1 cellular context compared by ENCODE assay signal in the genomic region with DNA sequence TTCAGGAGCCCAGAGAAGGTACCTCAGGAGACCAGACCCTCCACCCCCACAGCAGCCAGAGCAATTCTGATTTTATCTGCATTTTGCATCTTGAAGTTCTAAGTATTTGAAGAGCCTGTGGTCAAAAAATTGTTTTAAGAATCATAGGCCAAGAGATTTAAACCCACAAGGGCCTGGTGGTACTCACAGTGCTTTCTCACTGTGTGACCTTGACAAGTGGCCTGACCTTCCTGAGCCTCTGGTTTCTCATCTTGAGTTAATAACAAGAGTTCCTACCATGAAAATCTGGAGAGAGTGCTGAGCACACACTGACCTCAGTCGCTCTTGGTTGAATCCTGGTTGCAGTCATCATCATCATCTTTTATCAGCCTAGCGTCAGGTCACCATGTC.
TF ChIP-seq lines count a peak whose summit lies in the region.

No MANE protein-coding gene starts in this region.

TF ChIP-seq in K562, 482 proteins besides CTCF, POLR2A, EP300 and RAD21 (continued from another document):
- TF ChIP-seq, protein P1, sequence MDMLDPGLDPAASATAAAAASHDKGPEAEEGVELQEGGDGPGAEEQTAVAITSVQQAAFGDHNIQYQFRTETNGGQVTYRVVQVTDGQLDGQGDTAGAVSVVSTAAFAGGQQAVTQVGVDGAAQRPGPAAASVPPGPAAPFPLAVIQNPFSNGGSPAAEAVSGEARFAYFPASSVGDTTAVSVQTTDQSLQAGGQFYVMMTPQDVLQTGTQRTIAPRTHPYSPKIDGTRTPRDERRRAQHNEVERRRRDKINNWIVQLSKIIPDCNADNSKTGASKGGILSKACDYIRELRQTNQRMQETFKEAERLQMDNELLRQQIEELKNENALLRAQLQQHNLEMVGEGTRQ (CRISPR knock-in tag; IDR thresholded peaks at IDR 0.05), result no peak
- TF ChIP-seq NR4A1 (CRISPR knock-in tag; IDR thresholded peaks at IDR 0.05), result no peak
- no peak for TF ChIP-seq NR4A1 (tag; IDR thresholded peaks at IDR 0.05)
- no peak for TF ChIP-seq ZKSCAN8 (CRISPR knock-in tag; IDR thresholded peaks at IDR 0.05)
- TF ChIP-seq ZNF165 (CRISPR knock-in tag; IDR thresholded peaks at IDR 0.05; ENCODE audit: borderline replicate concordance), result no peak
- TF ChIP-seq CBFA2T3 (IDR thresholded peaks at IDR 0.05), result peak; percentile 59
- TF ChIP-seq E2F3 (CRISPR knock-in tag; IDR thresholded peaks at IDR 0.05), result no peak
- no peak for TF ChIP-seq NFE2L1 (tag; IDR thresholded peaks at IDR 0.05; ENCODE audit: borderline replicate concordance, low read depth)
- TF ChIP-seq, protein P2, sequence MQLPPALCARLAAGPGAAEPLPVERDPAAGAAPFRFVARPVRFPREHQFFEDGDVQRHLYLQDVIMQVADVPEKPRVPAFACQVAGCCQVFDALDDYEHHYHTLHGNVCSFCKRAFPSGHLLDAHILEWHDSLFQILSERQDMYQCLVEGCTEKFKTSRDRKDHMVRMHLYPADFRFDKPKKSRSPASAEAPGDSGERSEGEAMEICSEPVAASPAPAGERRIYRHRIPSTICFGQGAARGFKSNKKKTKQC (CRISPR knock-in tag; IDR thresholded peaks at IDR 0.05), result no peak
- TF ChIP-seq, protein P3, sequence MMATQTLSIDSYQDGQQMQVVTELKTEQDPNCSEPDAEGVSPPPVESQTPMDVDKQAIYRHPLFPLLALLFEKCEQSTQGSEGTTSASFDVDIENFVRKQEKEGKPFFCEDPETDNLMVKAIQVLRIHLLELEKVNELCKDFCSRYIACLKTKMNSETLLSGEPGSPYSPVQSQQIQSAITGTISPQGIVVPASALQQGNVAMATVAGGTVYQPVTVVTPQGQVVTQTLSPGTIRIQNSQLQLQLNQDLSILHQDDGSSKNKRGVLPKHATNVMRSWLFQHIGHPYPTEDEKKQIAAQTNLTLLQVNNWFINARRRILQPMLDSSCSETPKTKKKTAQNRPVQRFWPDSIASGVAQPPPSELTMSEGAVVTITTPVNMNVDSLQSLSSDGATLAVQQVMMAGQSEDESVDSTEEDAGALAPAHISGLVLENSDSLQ (IDR thresholded peaks at IDR 0.05), result no peak
- TF ChIP-seq ESRRA (IDR thresholded peaks at IDR 0.05; ENCODE audit: borderline replicate concordance, low read depth), result peak; percentile 88
- TF ChIP-seq NR2C2 (CRISPR knock-in tag; IDR thresholded peaks at IDR 0.05), result no peak
- no peak for TF ChIP-seq NR2C2 (tag; IDR thresholded peaks at IDR 0.05)
- no peak for TF ChIP-seq PYGO2 (tag; IDR thresholded peaks at IDR 0.05)
- TF ChIP-seq NCOA4 (IDR thresholded peaks at IDR 0.05; ENCODE audit: partially characterized antibody), result no peak
- no peak for TF ChIP-seq HDAC3 (IDR thresholded peaks at IDR 0.05; ENCODE audit: borderline replicate concordance, partially characterized antibody)
- no peak for TF ChIP-seq HDAC6 (IDR thresholded peaks at IDR 0.05; ENCODE audit: low read depth, low read length)
- no peak for TF ChIP-seq GTF2E2 (tag; IDR thresholded peaks at IDR 0.05)
- TF ChIP-seq HNRNPH1 (optimal IDR thresholded peaks at IDR 0.05; ENCODE audit: low read depth, low read length), result no peak
- TF ChIP-seq CAMTA2 (CRISPR knock-in tag; conservative IDR thresholded peaks at IDR 0.05), result no peak
- no peak for TF ChIP-seq RFX7 (CRISPR knock-in tag; IDR thresholded peaks at IDR 0.05)
- TF ChIP-seq MIER1 (IDR thresholded peaks at IDR 0.05; ENCODE audit: low read depth), result no peak
- peak; percentile 38 for TF ChIP-seq TEAD4 (IDR thresholded peaks at IDR 0.05; ENCODE audit: low read length)
- TF ChIP-seq TEAD4 (CRISPR knock-in tag; IDR thresholded peaks at IDR 0.05; ENCODE audit: borderline replicate concordance), result no peak
- TF ChIP-seq SP2 (IDR thresholded peaks at IDR 0.05; ENCODE audit: extremely low read depth, low read depth, low read length, poor library complexity, severe bottlenecking), result no peak
- TF ChIP-seq ZNF764 (CRISPR knock-in tag; IDR thresholded peaks at IDR 0.05; ENCODE audit: low read depth), result no peak
- TF ChIP-seq EGR1 (conservative IDR thresholded peaks at IDR 0.05), result peak; percentile 56
- 0 out of 2 replicates have a peak, but pooled peaks have one; percentile 22 for TF ChIP-seq FOSL1 (tag; conservative IDR thresholded peaks at IDR 0.05)
- no peak for TF ChIP-seq ZBED1 (IDR thresholded peaks at IDR 0.05)
- no peak for TF ChIP-seq ZFP36 (IDR thresholded peaks at IDR 0.05; ENCODE audit: low read depth, low read length, partially characterized antibody)
